ENCODE assay signal across 8 cellular contexts in the genomic region with DNA sequence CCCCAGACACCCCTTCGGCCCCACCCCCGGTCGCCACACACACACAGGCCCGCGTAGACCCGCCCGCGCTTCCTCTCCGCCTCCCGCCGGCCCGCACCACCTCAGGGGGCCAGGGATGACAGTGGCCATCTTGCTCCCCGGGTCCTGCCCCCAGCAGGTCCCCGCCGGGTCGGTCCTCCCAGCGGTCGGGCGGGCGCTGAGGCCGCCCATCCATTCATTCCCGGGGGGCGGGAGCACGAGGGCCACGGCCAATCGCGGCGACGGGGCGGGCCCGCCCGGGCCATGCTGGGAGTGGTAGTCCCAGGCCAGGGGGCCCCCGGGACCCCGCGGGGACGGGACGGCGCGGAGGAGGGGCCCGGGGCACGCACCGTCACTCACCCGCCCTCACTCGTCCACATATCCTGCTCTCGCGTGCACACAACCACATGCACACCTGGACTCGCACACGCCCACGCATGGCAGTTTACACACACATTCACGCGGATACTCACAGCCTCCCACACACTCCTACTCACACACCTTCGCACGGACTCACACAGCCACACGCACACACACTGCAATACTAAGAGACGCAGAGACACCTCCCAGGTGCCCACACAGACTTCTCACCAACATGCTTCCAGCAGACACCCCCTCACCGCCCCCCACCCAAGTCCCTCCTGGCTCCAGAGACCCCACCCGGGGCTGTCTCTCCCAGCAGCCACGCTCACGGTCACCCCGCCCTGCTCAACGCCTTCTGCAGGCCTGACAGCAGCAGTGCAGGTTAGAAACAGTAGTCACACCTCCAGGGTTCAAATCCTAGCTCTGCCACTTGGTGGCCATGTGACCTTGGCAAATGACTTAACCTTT. TPM values are rescaled to one million over a fixed set of nuclear protein-coding genes. Genes with fewer than 3 reads are reported as not detected.
DNase-seq lines count a peak whose midpoint lies in the region; ATAC-seq, FAIRE-seq and TF ChIP-seq lines count a peak whose summit lies in the region.

A gene (minus strand): TSS at position 209 of the 849 bp plus-strand sequence. CDS start 80 bp downstream, at position 129.

- FAIRE-seq in GM19239 (lab: Jason Lieb, UNC): peak; percentile 65
- FAIRE-seq in pancreas (lab: Jason Lieb, UNC): no peak

- TF ChIP-seq CTCF in CD4-positive, alpha-beta T cell (IDR thresholded peaks at IDR 0.05): no peak
- TF ChIP-seq CTCF in PC-9 (conservative IDR thresholded peaks at IDR 0.05): no peak
- TF ChIP-seq CTCF in foreskin fibroblast (IDR thresholded peaks at IDR 0.05; ENCODE audit: low read depth, low read length): no peak
- TF ChIP-seq CTCF in pancreas (IDR thresholded peaks at IDR 0.05): no peak

- H3K27ac Mint-ChIP-seq in CD4-positive, alpha-beta T cell: no peak within 1 kb of the TSS
- peak within 1 kb of the TSS; percentile 48 for H3K27ac Mint-ChIP-seq in activated T-helper 2 cell treated with anti-CD3 and anti-CD28 coated beads, Interferon-gamma antibody, Interleukin-2, Interleukin-4, amounts not matched to agents 10 μg/mL and 5 μg/mL and 100 μg/mL, durations not matched to agents 14 hours and 24 hours and 36 hours

- H3K4me3 ChIP-seq in PC-9 (peak within 1 kb of the TSS; percentile 67), foreskin fibroblast (ENCODE audit: low read depth in 1 of 2, low read length in 2 of 2) (peak within 1 kb of the TSS; percentile 52 to 62), pancreas (peak within 1 kb of the TSS; percentile 0 to 52 (median 20))

- H3K4me1 Mint-ChIP-seq in CD4-positive, alpha-beta T cell (ENCODE audit: low read depth): peaks cover 22% of the 10 kb centered on the region
- H3K4me1 Mint-ChIP-seq in activated T-helper 2 cell treated with anti-CD3 and anti-CD28 coated beads, Interferon-gamma antibody, Interleukin-2, Interleukin-4, amounts not matched to agents 10 μg/mL and 5 μg/mL and 100 μg/mL, durations not matched to agents 14 hours and 24 hours and 36 hours (ENCODE audit: low read depth): peaks cover 14% of the 10 kb centered on the region

- H3K36me3 ChIP-seq in PC-9 (ENCODE audit: low read depth): no peaks in the 10 kb centered on the region
- H3K36me3 ChIP-seq in pancreas: no peaks in the 10 kb centered on the region

- 1 to 3% methylated on average over 48 to 61 of the region's 61 CpGs for WGBS in pancreas, 2 donors

- H3K9me3 ChIP-seq in CD4-positive, alpha-beta T cell (ENCODE audit: control insufficient read depth, low read length): no peaks in the 10 kb centered on the region
- H3K9me3 ChIP-seq in PC-9 (ENCODE audit: insufficient read depth, low read depth) (no peaks in the 10 kb centered on the region), pancreas (no peaks in the 10 kb centered on the region)

- peaks cover 85% of the 10 kb centered on the region for H3K27me3 Mint-ChIP-seq in CD4-positive, alpha-beta T cell
- peaks cover 46% of the 10 kb centered on the region for H3K27me3 Mint-ChIP-seq in activated T-helper 2 cell treated with anti-CD3 and anti-CD28 coated beads, Interferon-gamma antibody, Interleukin-2, Interleukin-4, amounts not matched to agents 10 μg/mL and 5 μg/mL and 100 μg/mL, durations not matched to agents 14 hours and 24 hours and 36 hours (ENCODE audit: low read depth)

- peak within 1 kb of the TSS; percentile 59 for H3K4me3 Mint-ChIP-seq in CD4-positive, alpha-beta T cell
- H3K4me3 Mint-ChIP-seq in activated T-helper 2 cell treated with anti-CD3 and anti-CD28 coated beads, Interferon-gamma antibody, Interleukin-2, Interleukin-4, amounts not matched to agents 10 μg/mL and 5 μg/mL and 100 μg/mL, durations not matched to agents 14 hours and 24 hours and 36 hours (ENCODE audit: low read depth): peak within 1 kb of the TSS; percentile 78

- CTCF ChIA-PET in CD4-positive, alpha-beta T cell (lab: Charles Lee): interaction anchor here (1.2 kb wide), 1 partner anchor 323 kb away, joined by 7 read pairs; no protein-coding TSS in a partner anchor
- CTCF ChIA-PET in PC-9 (lab: Charles Lee): interaction anchor here (1.6 kb wide), 1 partner anchor 322 kb away, joined by 9 read pairs; no protein-coding TSS in a partner anchor

- H3K4me2 ChIP-seq in PC-9: peak within 1 kb of the TSS; percentile 85

- no peaks in the 10 kb centered on the region for H3K79me2 ChIP-seq in PC-9 (ENCODE audit: low read depth)

- no peaks in the 10 kb centered on the region for H3K9me2 ChIP-seq in PC-9 (ENCODE audit: insufficient read depth)

- H3K27me3 ChIP-seq in CD4-positive, alpha-beta T cell (ENCODE audit: control insufficient read depth, insufficient read depth, low read length): peaks cover 73% of the 10 kb centered on the region
- peaks cover 14% of the 10 kb centered on the region; the same call in 1 of the 2 replicates for H3K27me3 ChIP-seq in PC-9 (ENCODE audit: insufficient read depth, low read depth)
- peaks cover 0 to 7% (median 4%) of the 10 kb centered on the region in 4 donors for H3K27me3 ChIP-seq in pancreas

- no peaks in the 10 kb centered on the region; the same call in 1 of the 2 replicates for H3F3A ChIP-seq in PC-9 (ENCODE audit: insufficient read depth, low read depth)

- peak; percentile 72 for ATAC-seq in CD4-positive, alpha-beta T cell (ENCODE audit: poor library complexity)
- ATAC-seq in pancreas: peak; percentile 71 to 86 (median 84)

- intact Hi-C loops in CD4-positive, alpha-beta T cell (cut with DNase I, micrococcal nuclease): no loop called here
- intact Hi-C loops in PC-9 (cut with micrococcal nuclease; ENCODE audit: unreplicated experiment) (no loop called here), pancreas (cut with DNase I) (no loop called here)
- intact Hi-C loops in activated T-helper 2 cell treated with anti-CD3 and anti-CD28 coated beads, Interferon-gamma antibody, Interleukin-2, Interleukin-4, amounts not matched to agents 10 μg/mL and 5 μg/mL and 100 μg/mL, durations not matched to agents 14 hours and 24 hours and 36 hours (cut with micrococcal nuclease): loop anchor here (5.0 kb wide), 1 partner anchor 322 kb away; no protein-coding TSS in a partner anchor

- no peaks in the 10 kb centered on the region for H3K36me3 Mint-ChIP-seq in CD4-positive, alpha-beta T cell (ENCODE audit: low read depth)
- no peaks in the 10 kb centered on the region for H3K36me3 Mint-ChIP-seq in activated T-helper 2 cell treated with anti-CD3 and anti-CD28 coated beads, Interferon-gamma antibody, Interleukin-2, Interleukin-4, amounts not matched to agents 10 μg/mL and 5 μg/mL and 100 μg/mL, durations not matched to agents 14 hours and 24 hours and 36 hours (ENCODE audit: low read depth)

- peak in 3 of 10 experiments; percentile 18 to 43 (median 38) for DNase-seq in CD4-positive, alpha-beta T cell
- DNase-seq in GM19239 (ENCODE audit: insufficient read length, low spot score) (peak; percentile 96), HT-29 (ENCODE audit: low spot score) (peak; percentile 83), PC-9 (peak; percentile 65 to 80), foreskin fibroblast (peak; percentile 76 to 91), pancreas (peak in 2 of 6 donors; percentile 60 to 84), mucosa of gallbladder (ENCODE audit: low spot score) (no peak)
- DNase-seq in activated T-helper 2 cell treated with anti-CD3 and anti-CD28 coated beads, Interferon-gamma antibody, Interleukin-2, Interleukin-4, amounts not matched to agents 10 μg/mL and 5 μg/mL and 100 μg/mL, durations not matched to agents 14 hours and 24 hours and 36 hours (ENCODE audit: low spot score): peak; percentile 49

- H4K20me1 ChIP-seq in PC-9 (ENCODE audit: insufficient read depth): no peaks in the 10 kb centered on the region

- H3K4me1 ChIP-seq in PC-9 (replicated peaks; ENCODE audit: insufficient read depth) (0 out of 2 replicates have a peak, but pooled peaks cover 6% of the 10 kb centered on the region), pancreas (peaks cover 0 to 7% (median 3%) of the 10 kb centered on the region in 3 donors)

- BruUV-seq in PC-9 (replicated peaks; lab: Mats Ljungman, UMichigan): no TSS peak

- no peak within 1 kb of the TSS for H3K27ac ChIP-seq in CD4-positive, alpha-beta T cell (ENCODE audit: low read depth, low read length)
- H3K27ac ChIP-seq in PC-9 (no peak within 1 kb of the TSS), pancreas (no peak within 1 kb of the TSS)

- POLR2A ChIA-PET in CD4-positive, alpha-beta T cell (lab: Charles Lee): no interaction called here
- POLR2A ChIA-PET in PC-9 (lab: Charles Lee; ENCODE audit: unreplicated experiment): no interaction called here

- H3K9me3 Mint-ChIP-seq in CD4-positive, alpha-beta T cell: no peaks in the 10 kb centered on the region
- H3K9me3 Mint-ChIP-seq in activated T-helper 2 cell treated with anti-CD3 and anti-CD28 coated beads, Interferon-gamma antibody, Interleukin-2, Interleukin-4, amounts not matched to agents 10 μg/mL and 5 μg/mL and 100 μg/mL, durations not matched to agents 14 hours and 24 hours and 36 hours: no peaks in the 10 kb centered on the region

- H2AFZ ChIP-seq in PC-9: peak within 1 kb of the TSS; percentile 74

RNA-seq across cellular contexts. Expression of the gene that starts here (rescaled TPM):
- not detected for total RNA-seq in CD4-positive, alpha-beta T cell
- total RNA-seq in HT-29 (2014; rRNA removed; shearing (Covaris generic)): 0.89 and 1.3 TPM in 2 replicates
- total RNA-seq in PC-9 (2021): 0.81 and 1.1 TPM in 2 replicates
- 3.2 and 3.4 TPM in 2 replicates for total RNA-seq in activated T-helper 2 cell treated with anti-CD3 and anti-CD28 coated beads, Interferon-gamma antibody, Interleukin-2, Interleukin-4, amounts not matched to agents 10 μg/mL and 5 μg/mL and 100 μg/mL, durations not matched to agents 14 hours and 24 hours and 36 hours
- total RNA-seq in pancreas: under 1 TPM in 1 of 6 donors, not detected in 5; 0.37 TPM
- polyA plus RNA-seq in pancreas: under 1 TPM; 0.19 to 0.26 TPM
- 0.12 TPM for total RNA-seq in mucosa of gallbladder

Comparison
In these comparisons a context has a peak if more than half of its experiments do, and no peak if none do; other contexts are left out.
1. Peak in ATAC-seq in CD4-positive, alpha-beta T cell; RNA of the gene not detected or under 1 TPM.
2. Peak in ATAC-seq and H3K4me3 ChIP-seq in pancreas; RNA of the gene not detected or under 1 TPM.